ENCODE assay signal across 1 cellular context in the genomic region with DNA sequence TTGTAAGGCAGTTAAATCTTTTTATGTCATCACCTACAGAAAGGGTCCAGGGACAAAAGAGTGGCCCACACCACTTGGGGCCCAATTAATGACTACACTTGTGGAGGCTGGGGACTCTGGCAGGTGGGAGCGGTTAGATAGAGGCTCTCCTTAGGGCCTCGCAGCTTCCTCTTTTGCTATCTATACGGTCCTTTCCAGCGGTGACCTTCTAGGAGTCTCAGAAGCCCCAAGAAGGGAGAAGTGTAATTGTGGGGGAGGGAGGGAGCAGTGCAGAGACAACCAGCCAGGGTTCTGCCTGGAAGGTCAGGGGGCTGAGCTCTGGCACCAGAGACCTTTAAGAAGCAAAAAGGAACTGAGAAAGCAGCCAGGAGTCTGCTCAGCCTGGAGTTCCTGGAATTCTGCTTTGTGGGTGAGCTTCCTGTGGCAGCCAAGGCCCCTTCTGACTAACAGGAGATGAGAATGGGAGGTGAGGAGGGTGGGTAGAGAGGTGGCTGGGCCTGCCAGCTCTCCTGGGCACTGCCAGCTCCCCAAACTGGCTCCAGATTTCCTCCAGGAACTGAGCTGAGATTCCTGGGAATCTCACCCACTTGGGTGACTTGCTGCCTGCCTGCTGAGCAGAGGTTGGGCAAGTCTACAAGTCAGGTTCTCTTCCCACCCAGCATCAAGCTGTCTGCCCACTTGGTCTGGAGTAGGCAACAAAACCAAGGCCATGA.
A peak's percentile ranks its signal among the peaks of the same experiment; 100 is the strongest.
TF ChIP-seq lines count a peak whose summit lies in the region.

No MANE protein-coding gene starts in this region.

TF ChIP-seq in K562, 482 proteins besides CTCF, POLR2A, EP300 and RAD21 (continued from another document and continues in another):
- TF ChIP-seq, protein P1, sequence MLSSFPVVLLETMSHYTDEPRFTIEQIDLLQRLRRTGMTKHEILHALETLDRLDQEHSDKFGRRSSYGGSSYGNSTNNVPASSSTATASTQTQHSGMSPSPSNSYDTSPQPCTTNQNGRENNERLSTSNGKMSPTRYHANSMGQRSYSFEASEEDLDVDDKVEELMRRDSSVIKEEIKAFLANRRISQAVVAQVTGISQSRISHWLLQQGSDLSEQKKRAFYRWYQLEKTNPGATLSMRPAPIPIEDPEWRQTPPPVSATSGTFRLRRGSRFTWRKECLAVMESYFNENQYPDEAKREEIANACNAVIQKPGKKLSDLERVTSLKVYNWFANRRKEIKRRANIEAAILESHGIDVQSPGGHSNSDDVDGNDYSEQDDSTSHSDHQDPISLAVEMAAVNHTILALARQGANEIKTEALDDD (IDR thresholded peaks at IDR 0.05) = peak; percentile 60; the same call in 1 of the 2 replicates
- TF ChIP-seq SP1 (CRISPR knock-in tag; IDR thresholded peaks at IDR 0.05) (0 out of 2 replicates have a peak, but pooled peaks have one; percentile 42), RUNX1 (IDR thresholded peaks at IDR 0.05; ENCODE audit: low read depth) (0 out of 2 replicates have a peak, but pooled peaks have one; percentile 21), RB1 (IDR thresholded peaks at IDR 0.05; ENCODE audit: low read depth) (peak; percentile 27; the same call in 1 of the 2 replicates), RBM25 (IDR thresholded peaks at IDR 0.05; ENCODE audit: low read depth, low read length, severe bottlenecking) (peak; percentile 21), MAZ (CRISPR knock-in tag; conservative IDR thresholded peaks at IDR 0.05 in 1 of 2, IDR thresholded peaks at IDR 0.05 in 1 of 2) (peak; percentile 71 to 91; a peak in 3 of 4 replicates), FUS (optimal IDR thresholded peaks at IDR 0.05; ENCODE audit: low read depth, low read length) (no peak), NBN (IDR thresholded peaks at IDR 0.05; ENCODE audit: low read depth) (peak; percentile 60; the same call in 1 of the 2 replicates), HSF4 (CRISPR knock-in tag; IDR thresholded peaks at IDR 0.05; ENCODE audit: borderline replicate concordance) (no peak), NR3C1 (CRISPR knock-in tag; IDR thresholded peaks at IDR 0.05) (no peak), PHF21A (IDR thresholded peaks at IDR 0.05; ENCODE audit: borderline replicate concordance, low read depth) (no peak), SMARCE1 (IDR thresholded peaks at IDR 0.05) (peak; percentile 97), NR4A1 (CRISPR knock-in tag; IDR thresholded peaks at IDR 0.05) (no peak), NR4A1 (tag; IDR thresholded peaks at IDR 0.05) (peak; percentile 69; the same call in 1 of the 2 replicates), KLF1 (tag; IDR thresholded peaks at IDR 0.05) (no peak), CAMTA2 (CRISPR knock-in tag; conservative IDR thresholded peaks at IDR 0.05) (no peak), XRCC4 (IDR thresholded peaks at IDR 0.05; ENCODE audit: extremely low read depth, insufficient read depth, insufficient read length) (no peak), ZNF263 (CRISPR knock-in tag; IDR thresholded peaks at IDR 0.05; ENCODE audit: borderline replicate concordance) (no peak), GABPA (tag; conservative IDR thresholded peaks at IDR 0.05; ENCODE audit: low read depth) (peak; percentile 74), GATA2 (CRISPR knock-in tag; IDR thresholded peaks at IDR 0.05) (peak; percentile 60), TOE1 (IDR thresholded peaks at IDR 0.05; ENCODE audit: borderline replicate concordance) (peak; percentile 66; the same call in 1 of the 2 replicates), TOE1 (CRISPR knock-in tag; IDR thresholded peaks at IDR 0.05; ENCODE audit: borderline replicate concordance, low read depth) (no peak), CTBP1 (IDR thresholded peaks at IDR 0.05; ENCODE audit: borderline replicate concordance) (peak; percentile 95)
- TF ChIP-seq, protein P2, sequence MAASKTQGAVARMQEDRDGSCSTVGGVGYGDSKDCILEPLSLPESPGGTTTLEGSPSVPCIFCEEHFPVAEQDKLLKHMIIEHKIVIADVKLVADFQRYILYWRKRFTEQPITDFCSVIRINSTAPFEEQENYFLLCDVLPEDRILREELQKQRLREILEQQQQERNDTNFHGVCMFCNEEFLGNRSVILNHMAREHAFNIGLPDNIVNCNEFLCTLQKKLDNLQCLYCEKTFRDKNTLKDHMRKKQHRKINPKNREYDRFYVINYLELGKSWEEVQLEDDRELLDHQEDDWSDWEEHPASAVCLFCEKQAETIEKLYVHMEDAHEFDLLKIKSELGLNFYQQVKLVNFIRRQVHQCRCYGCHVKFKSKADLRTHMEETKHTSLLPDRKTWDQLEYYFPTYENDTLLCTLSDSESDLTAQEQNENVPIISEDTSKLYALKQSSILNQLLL (CRISPR knock-in tag; IDR thresholded peaks at IDR 0.05; ENCODE audit: borderline replicate concordance) = no peak
- TF ChIP-seq, protein P3, sequence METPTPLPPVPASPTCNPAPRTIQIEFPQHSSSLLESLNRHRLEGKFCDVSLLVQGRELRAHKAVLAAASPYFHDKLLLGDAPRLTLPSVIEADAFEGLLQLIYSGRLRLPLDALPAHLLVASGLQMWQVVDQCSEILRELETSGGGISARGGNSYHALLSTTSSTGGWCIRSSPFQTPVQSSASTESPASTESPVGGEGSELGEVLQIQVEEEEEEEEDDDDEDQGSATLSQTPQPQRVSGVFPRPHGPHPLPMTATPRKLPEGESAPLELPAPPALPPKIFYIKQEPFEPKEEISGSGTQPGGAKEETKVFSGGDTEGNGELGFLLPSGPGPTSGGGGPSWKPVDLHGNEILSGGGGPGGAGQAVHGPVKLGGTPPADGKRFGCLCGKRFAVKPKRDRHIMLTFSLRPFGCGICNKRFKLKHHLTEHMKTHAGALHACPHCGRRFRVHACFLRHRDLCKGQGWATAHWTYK (CRISPR knock-in tag; IDR thresholded peaks at IDR 0.05) = no peak
- TF ChIP-seq, protein P4, sequence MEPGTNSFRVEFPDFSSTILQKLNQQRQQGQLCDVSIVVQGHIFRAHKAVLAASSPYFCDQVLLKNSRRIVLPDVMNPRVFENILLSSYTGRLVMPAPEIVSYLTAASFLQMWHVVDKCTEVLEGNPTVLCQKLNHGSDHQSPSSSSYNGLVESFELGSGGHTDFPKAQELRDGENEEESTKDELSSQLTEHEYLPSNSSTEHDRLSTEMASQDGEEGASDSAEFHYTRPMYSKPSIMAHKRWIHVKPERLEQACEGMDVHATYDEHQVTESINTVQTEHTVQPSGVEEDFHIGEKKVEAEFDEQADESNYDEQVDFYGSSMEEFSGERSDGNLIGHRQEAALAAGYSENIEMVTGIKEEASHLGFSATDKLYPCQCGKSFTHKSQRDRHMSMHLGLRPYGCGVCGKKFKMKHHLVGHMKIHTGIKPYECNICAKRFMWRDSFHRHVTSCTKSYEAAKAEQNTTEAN (CRISPR knock-in tag; IDR thresholded peaks at IDR 0.05) = no peak
- TF ChIP-seq, protein P5, sequence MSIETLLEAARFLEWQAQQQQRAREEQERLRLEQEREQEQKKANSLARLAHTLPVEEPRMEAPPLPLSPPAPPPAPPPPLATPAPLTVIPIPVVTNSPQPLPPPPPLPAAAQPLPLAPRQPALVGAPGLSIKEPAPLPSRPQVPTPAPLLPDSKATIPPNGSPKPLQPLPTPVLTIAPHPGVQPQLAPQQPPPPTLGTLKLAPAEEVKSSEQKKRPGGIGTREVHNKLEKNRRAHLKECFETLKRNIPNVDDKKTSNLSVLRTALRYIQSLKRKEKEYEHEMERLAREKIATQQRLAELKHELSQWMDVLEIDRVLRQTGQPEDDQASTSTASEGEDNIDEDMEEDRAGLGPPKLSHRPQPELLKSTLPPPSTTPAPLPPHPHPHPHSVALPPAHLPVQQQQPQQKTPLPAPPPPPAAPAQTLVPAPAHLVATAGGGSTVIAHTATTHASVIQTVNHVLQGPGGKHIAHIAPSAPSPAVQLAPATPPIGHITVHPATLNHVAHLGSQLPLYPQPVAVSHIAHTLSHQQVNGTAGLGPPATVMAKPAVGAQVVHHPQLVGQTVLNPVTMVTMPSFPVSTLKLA (conservative IDR thresholded peaks at IDR 0.05) = peak in 1 of 2 experiments; percentile 54; a peak in 2 of 4 replicates
- TF ChIP-seq, protein P6, sequence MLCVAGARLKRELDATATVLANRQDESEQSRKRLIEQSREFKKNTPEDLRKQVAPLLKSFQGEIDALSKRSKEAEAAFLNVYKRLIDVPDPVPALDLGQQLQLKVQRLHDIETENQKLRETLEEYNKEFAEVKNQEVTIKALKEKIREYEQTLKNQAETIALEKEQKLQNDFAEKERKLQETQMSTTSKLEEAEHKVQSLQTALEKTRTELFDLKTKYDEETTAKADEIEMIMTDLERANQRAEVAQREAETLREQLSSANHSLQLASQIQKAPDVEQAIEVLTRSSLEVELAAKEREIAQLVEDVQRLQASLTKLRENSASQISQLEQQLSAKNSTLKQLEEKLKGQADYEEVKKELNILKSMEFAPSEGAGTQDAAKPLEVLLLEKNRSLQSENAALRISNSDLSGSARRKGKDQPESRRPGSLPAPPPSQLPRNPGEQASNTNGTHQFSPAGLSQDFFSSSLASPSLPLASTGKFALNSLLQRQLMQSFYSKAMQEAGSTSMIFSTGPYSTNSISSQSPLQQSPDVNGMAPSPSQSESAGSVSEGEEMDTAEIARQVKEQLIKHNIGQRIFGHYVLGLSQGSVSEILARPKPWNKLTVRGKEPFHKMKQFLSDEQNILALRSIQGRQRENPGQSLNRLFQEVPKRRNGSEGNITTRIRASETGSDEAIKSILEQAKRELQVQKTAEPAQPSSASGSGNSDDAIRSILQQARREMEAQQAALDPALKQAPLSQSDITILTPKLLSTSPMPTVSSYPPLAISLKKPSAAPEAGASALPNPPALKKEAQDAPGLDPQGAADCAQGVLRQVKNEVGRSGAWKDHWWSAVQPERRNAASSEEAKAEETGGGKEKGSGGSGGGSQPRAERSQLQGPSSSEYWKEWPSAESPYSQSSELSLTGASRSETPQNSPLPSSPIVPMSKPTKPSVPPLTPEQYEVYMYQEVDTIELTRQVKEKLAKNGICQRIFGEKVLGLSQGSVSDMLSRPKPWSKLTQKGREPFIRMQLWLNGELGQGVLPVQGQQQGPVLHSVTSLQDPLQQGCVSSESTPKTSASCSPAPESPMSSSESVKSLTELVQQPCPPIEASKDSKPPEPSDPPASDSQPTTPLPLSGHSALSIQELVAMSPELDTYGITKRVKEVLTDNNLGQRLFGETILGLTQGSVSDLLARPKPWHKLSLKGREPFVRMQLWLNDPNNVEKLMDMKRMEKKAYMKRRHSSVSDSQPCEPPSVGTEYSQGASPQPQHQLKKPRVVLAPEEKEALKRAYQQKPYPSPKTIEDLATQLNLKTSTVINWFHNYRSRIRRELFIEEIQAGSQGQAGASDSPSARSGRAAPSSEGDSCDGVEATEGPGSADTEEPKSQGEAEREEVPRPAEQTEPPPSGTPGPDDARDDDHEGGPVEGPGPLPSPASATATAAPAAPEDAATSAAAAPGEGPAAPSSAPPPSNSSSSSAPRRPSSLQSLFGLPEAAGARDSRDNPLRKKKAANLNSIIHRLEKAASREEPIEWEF (CRISPR knock-in tag; IDR thresholded peaks at IDR 0.05) = 0 out of 2 replicates have a peak, but pooled peaks have one; percentile 53
- TF ChIP-seq, protein P7, sequence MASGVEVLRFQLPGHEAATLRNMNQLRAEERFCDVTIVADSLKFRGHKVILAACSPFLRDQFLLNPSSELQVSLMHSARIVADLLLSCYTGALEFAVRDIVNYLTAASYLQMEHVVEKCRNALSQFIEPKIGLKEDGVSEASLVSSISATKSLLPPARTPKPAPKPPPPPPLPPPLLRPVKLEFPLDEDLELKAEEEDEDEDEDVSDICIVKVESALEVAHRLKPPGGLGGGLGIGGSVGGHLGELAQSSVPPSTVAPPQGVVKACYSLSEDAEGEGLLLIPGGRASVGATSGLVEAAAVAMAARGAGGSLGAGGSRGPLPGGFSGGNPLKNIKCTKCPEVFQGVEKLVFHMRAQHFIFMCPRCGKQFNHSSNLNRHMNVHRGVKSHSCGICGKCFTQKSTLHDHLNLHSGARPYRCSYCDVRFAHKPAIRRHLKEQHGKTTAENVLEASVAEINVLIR (CRISPR knock-in tag; IDR thresholded peaks at IDR 0.05) = no peak
- TF ChIP-seq, protein P8, sequence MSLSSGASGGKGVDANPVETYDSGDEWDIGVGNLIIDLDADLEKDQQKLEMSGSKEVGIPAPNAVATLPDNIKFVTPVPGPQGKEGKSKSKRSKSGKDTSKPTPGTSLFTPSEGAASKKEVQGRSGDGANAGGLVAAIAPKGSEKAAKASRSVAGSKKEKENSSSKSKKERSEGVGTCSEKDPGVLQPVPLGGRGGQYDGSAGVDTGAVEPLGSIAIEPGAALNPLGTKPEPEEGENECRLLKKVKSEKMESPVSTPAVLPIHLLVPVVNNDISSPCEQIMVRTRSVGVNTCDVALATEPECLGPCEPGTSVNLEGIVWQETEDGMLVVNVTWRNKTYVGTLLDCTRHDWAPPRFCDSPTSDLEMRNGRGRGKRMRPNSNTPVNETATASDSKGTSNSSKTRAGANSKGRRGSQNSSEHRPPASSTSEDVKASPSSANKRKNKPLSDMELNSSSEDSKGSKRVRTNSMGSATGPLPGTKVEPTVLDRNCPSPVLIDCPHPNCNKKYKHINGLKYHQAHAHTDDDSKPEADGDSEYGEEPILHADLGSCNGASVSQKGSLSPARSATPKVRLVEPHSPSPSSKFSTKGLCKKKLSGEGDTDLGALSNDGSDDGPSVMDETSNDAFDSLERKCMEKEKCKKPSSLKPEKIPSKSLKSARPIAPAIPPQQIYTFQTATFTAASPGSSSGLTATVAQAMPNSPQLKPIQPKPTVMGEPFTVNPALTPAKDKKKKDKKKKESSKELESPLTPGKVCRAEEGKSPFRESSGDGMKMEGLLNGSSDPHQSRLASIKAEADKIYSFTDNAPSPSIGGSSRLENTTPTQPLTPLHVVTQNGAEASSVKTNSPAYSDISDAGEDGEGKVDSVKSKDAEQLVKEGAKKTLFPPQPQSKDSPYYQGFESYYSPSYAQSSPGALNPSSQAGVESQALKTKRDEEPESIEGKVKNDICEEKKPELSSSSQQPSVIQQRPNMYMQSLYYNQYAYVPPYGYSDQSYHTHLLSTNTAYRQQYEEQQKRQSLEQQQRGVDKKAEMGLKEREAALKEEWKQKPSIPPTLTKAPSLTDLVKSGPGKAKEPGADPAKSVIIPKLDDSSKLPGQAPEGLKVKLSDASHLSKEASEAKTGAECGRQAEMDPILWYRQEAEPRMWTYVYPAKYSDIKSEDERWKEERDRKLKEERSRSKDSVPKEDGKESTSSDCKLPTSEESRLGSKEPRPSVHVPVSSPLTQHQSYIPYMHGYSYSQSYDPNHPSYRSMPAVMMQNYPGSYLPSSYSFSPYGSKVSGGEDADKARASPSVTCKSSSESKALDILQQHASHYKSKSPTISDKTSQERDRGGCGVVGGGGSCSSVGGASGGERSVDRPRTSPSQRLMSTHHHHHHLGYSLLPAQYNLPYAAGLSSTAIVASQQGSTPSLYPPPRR (CRISPR knock-in tag; IDR thresholded peaks at IDR 0.05; ENCODE audit: borderline replicate concordance) = 0 out of 2 replicates have a peak, but pooled peaks have one; percentile 27
